In the genomic region with DNA sequence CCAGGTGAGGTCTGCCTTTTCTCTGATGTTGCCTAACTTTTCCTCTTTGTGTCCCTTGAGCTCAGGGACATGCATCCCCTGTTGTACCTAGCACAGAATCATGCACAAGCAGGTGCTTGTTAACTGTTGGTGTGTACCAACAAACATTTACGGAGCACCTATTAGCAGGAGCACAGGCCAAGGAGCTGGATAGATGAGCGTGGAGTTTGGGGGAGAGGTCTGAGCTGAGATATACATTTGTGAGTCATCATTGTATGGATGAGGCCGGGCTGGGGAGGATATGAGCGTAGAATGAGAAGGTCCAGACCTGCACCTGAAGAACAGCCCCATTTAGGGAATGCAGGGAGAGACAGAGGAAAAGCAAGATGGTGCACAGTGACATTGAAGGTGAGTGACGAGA, we compare ENCODE assay signal across 13 cellular contexts. TPM values are rescaled to one million over a fixed set of nuclear protein-coding genes. Genes with fewer than 3 reads are reported as not detected.
DNase-seq lines count a peak whose midpoint lies in the region; ATAC-seq, FAIRE-seq and TF ChIP-seq lines count a peak whose summit lies in the region.
"Had no signal": no experiment of that assay in that cellular context is flagged by ENCODE, and none has a peak within 500 bp of the region (broad histone marks: within the 10 kb centered on the region; RNA-seq: fewer than 3 reads in every experiment).

No MANE protein-coding gene starts in this region.

- intact Hi-C loops in activated CD4-positive, alpha-beta T cell treated with anti-CD3 and anti-CD28 coated beads for 36 hours (cut with DNase I, micrococcal nuclease): no loop called here
- intact Hi-C loops in dendritic cell treated with granulocyte-macrophage colony-stimulating factor and Interleukin-4, amounts not matched to agents 40 ng/mL and 50 ng/mL, for 4 days (cut with micrococcal nuclease): no loop called here
- intact Hi-C loops in gastrocnemius medialis (cut with DNase I; ENCODE audit: low total_unique reads): no loop called here

- H3K27me3 Mint-ChIP-seq in activated CD4-positive, alpha-beta T cell treated with anti-CD3 and anti-CD28 coated beads for 36 hours: no peaks in the 10 kb centered on the region
- peaks cover 1% of the 10 kb centered on the region for H3K27me3 Mint-ChIP-seq in dendritic cell treated with granulocyte-macrophage colony-stimulating factor and Interleukin-4, amounts not matched to agents 40 ng/mL and 50 ng/mL, for 4 days

- peaks cover 93 to 94% of the 10 kb centered on the region in 2 donors for H3K4me1 ChIP-seq in gastrocnemius medialis
- peaks cover 38 to 59% of the 10 kb centered on the region in 2 donors for H3K4me1 ChIP-seq in small intestine (ENCODE audit: control insufficient read depth in 2 of 2, insufficient read depth in 1 of 2, low read depth in 1 of 2, low read length in 1 of 2)

- CTCF ChIA-PET in activated CD4-positive, alpha-beta T cell treated with anti-CD3 and anti-CD28 coated beads for 36 hours (lab: Charles Lee): interaction anchor here (1.1 to 3.4 kb wide), 4 partner anchors 9 to 37 kb away, joined by 3 to 16 read pairs (median 4); no protein-coding TSS in a partner anchor
- CTCF ChIA-PET in RWPE1 (lab: Yijun Ruan, JAX): interaction anchor here (0.6 kb wide), 1 partner anchor 58 kb away, joined by 4 read pairs; no protein-coding TSS in a partner anchor

- no peak for ATAC-seq in activated CD4-positive, alpha-beta T cell treated with anti-CD3 and anti-CD28 coated beads for 36 hours
- no peak for ATAC-seq in gastrocnemius medialis
- ATAC-seq: right cardiac atrium had no signal

- no peak for DNase-seq in activated CD4-positive, alpha-beta T cell treated with anti-CD3 and anti-CD28 coated beads for 36 hours
- no peak for DNase-seq in activated CD4-positive, alpha-beta T cell treated with anti-CD3 and anti-CD28 coated beads for 1 hour
- no peak for DNase-seq in RWPE1 (ENCODE audit: low spot score)
- DNase-seq in gastrocnemius medialis: no peak
- DNase-seq in small intestine: no peak
- DNase-seq in cerebellum (ENCODE audit: low spot score): no peak
- DNase-seq in activated CD8-positive, alpha-beta memory T cell treated with anti-CD3 and anti-CD28 coated beads, Interleukin-2, amount 50 U/mL, for 48 hours: no peak
- DNase-seq: foreskin melanocyte, NCI-H187, NCI-H69, right cardiac atrium, SHP77 had no signal

- H3K9me3 Mint-ChIP-seq in activated CD4-positive, alpha-beta T cell treated with anti-CD3 and anti-CD28 coated beads for 36 hours (ENCODE audit: low read depth): no peaks in the 10 kb centered on the region
- H3K9me3 Mint-ChIP-seq in dendritic cell treated with granulocyte-macrophage colony-stimulating factor and Interleukin-4, amounts not matched to agents 40 ng/mL and 50 ng/mL, for 4 days: no peaks in the 10 kb centered on the region

- H3K27ac Mint-ChIP-seq in activated CD4-positive, alpha-beta T cell treated with anti-CD3 and anti-CD28 coated beads for 36 hours: peak overlapping the region; percentile 69
- peak overlapping the region; percentile 95 for H3K27ac Mint-ChIP-seq in dendritic cell treated with granulocyte-macrophage colony-stimulating factor and Interleukin-4, amounts not matched to agents 40 ng/mL and 50 ng/mL, for 4 days

- peak overlapping the region; percentile 0 for H3K4me3 Mint-ChIP-seq in activated CD4-positive, alpha-beta T cell treated with anti-CD3 and anti-CD28 coated beads for 36 hours
- H3K4me3 Mint-ChIP-seq in dendritic cell treated with granulocyte-macrophage colony-stimulating factor and Interleukin-4, amounts not matched to agents 40 ng/mL and 50 ng/mL, for 4 days: no peak overlapping the region

- peaks cover 4% of the 10 kb centered on the region for H3K36me3 Mint-ChIP-seq in activated CD4-positive, alpha-beta T cell treated with anti-CD3 and anti-CD28 coated beads for 36 hours (ENCODE audit: low read depth)
- H3K36me3 Mint-ChIP-seq in dendritic cell treated with granulocyte-macrophage colony-stimulating factor and Interleukin-4, amounts not matched to agents 40 ng/mL and 50 ng/mL, for 4 days (ENCODE audit: low read depth): no peaks in the 10 kb centered on the region

- POLR2A ChIA-PET in activated CD4-positive, alpha-beta T cell treated with anti-CD3 and anti-CD28 coated beads for 36 hours (lab: Charles Lee): interaction anchor here (0.6 kb wide), 1 partner anchor 15 kb away, joined by 3 read pairs; no protein-coding TSS in a partner anchor
- POLR2A ChIA-PET in RWPE1 (lab: Yijun Ruan, JAX; ENCODE audit: low non-redundant PET): no interaction called here

- H3K4me3 ChIP-seq in gastrocnemius medialis: no peak overlapping the region
- H3K4me3 ChIP-seq in small intestine (ENCODE audit: low read depth in 1 of 2, low read length in 2 of 2): no peak overlapping the region

- TF ChIP-seq CTCF in RWPE1 (conservative IDR thresholded peaks at IDR 0.05; ENCODE audit: low read depth): no peak
- no peak for TF ChIP-seq CTCF in gastrocnemius medialis (IDR thresholded peaks at IDR 0.05 in 4 of 5, conservative IDR thresholded peaks at IDR 0.05 in 1 of 5)

- TF ChIP-seq POLR2A in gastrocnemius medialis (IDR thresholded peaks at IDR 0.05): no peak

- FAIRE-seq in small intestine (lab: Jason Lieb, UNC): no peak

- 93 to 95% (median 94%) methylated on average over 5 of the region's 5 CpGs for WGBS in small intestine, 3 donors

- peaks cover 89% of the 10 kb centered on the region for H3K4me1 Mint-ChIP-seq in activated CD4-positive, alpha-beta T cell treated with anti-CD3 and anti-CD28 coated beads for 36 hours
- H3K4me1 Mint-ChIP-seq in dendritic cell treated with granulocyte-macrophage colony-stimulating factor and Interleukin-4, amounts not matched to agents 40 ng/mL and 50 ng/mL, for 4 days (ENCODE audit: low read depth): peaks cover 80% of the 10 kb centered on the region

- H3K9me3 ChIP-seq in gastrocnemius medialis: no peaks in the 10 kb centered on the region
- no peaks in the 10 kb centered on the region for H3K9me3 ChIP-seq in small intestine (ENCODE audit: control insufficient read depth, low read depth)

- H3K27ac ChIP-seq in RWPE1 (peak overlapping the region; percentile 94), gastrocnemius medialis (peak overlapping the region; percentile 92 to 98 (median 94)), small intestine (ENCODE audit: low read depth in 1 of 2, low read length in 1 of 2) (peak overlapping the region in 1 of 2 donors; percentile 22)

- H3K27me3 ChIP-seq in gastrocnemius medialis (no peaks in the 10 kb centered on the region), small intestine (ENCODE audit: control insufficient read depth in 2 of 2, insufficient read depth in 2 of 2, low read length in 2 of 2) (no peaks in the 10 kb centered on the region)

- H3K36me3 ChIP-seq in gastrocnemius medialis: no peaks in the 10 kb centered on the region
- H3K36me3 ChIP-seq in small intestine (ENCODE audit: control insufficient read depth in 2 of 2, insufficient read depth in 2 of 2, low read length in 2 of 2): no peaks in the 10 kb centered on the region

- in situ Hi-C loops in gastrocnemius medialis (cut with MboI; ENCODE audit: low sequenced_read_pairs in 4 of 4): no loop called here

RNA-seq across cellular contexts. Expression of a gene that starts 53.4 kb away (rescaled TPM):
- 10 to 100 TPM; 33.7 to 40.8 TPM for total RNA-seq in activated CD4-positive, alpha-beta T cell treated with anti-CD3 and anti-CD28 coated beads for 36 hours
- total RNA-seq in gastrocnemius medialis (10 to 100 TPM; 15.9 to 61.7 (median 26.3) TPM), cerebellum (10.4 TPM)
- 10 to 100 TPM; 11.6 to 17.0 (median 12.1) TPM for polyA plus RNA-seq in small intestine
